In the genomic region with DNA sequence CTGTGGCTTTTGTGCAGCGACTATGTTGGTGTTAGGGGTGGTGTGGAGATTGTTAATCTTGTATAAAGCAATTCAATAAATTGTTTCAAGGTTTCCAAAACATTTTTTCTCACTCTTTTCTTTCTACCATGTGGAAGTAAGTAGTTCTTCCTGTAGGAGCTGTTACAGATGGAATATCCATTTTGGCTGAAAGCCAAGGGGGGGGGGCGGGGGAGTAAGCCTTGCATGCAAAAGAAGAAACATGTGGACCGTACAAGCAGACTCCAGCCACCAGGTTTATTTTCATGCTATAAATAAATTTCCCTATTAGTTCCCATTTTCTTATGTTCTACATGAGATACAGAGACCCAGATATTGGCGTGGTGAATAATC, we compare ENCODE assay signal across 12 cellular contexts. TPM values are rescaled to one million over a fixed set of nuclear protein-coding genes. Genes with fewer than 3 reads are reported as not detected.
DNase-seq lines count a peak whose midpoint lies in the region; ATAC-seq, FAIRE-seq and TF ChIP-seq lines count a peak whose summit lies in the region.
"Had no signal": no experiment of that assay in that cellular context is flagged by ENCODE, and none has a peak within 500 bp of the region (broad histone marks: within the 10 kb centered on the region; RNA-seq: fewer than 3 reads in every experiment).

No MANE protein-coding gene starts in this region.

- H2AFZ ChIP-seq in K562 (ENCODE audit: low read depth, low read length): no peak overlapping the region

- WGBS in K562 (ENCODE audit: insufficient coverage, low coverage, missing lambda C conversion rate): 50% methylated on average over 4 of the region's 4 CpGs
- 45 to 48% methylated on average over 4 of the region's 4 CpGs for WGBS in tibial nerve, 2 donors

- TF ChIP-seq RAD21 in K562 (CRISPR knock-in tag; conservative IDR thresholded peaks at IDR 0.05 in 1 of 2, IDR thresholded peaks at IDR 0.05 in 1 of 2): no peak

- H3K4me3 ChIP-seq in BE2C (ENCODE audit: low read depth, low read length) (no peak overlapping the region), K562 (no peak overlapping the region), left lung (no peak overlapping the region), tibial nerve (no peak overlapping the region)

- TF ChIP-seq POLR2A in K562 (conservative IDR thresholded peaks at IDR 0.05): no peak
- TF ChIP-seq POLR2A in tibial nerve (IDR thresholded peaks at IDR 0.05): no peak

- H3K79me2 ChIP-seq in K562 (ENCODE audit: control insufficient read depth, insufficient read depth, low read length): no peaks in the 10 kb centered on the region

- no peak overlapping the region for H3K9ac ChIP-seq in K562 (ENCODE audit: insufficient read depth in 1 of 2, low read depth in 2 of 2, low read length in 2 of 2)

- peak; percentile 58 for DNase-seq in BE2C
- no peak for DNase-seq in HFFc6
- DNase-seq in K562 (ENCODE audit: extremely low read depth in 1 of 4, low spot score in 3 of 4): peak in 1 of 4 experiments; percentile 37
- DNase-seq in left lung: no peak
- DNase-seq in tibial nerve (ENCODE audit: low spot score in 2 of 2): no peak
- no peak for DNase-seq in NCI-H128 (lab: John Stamatoyannopoulos, UW; ENCODE audit: unreplicated experiment)
- DNase-seq: Caco-2 had no signal

- H3K4me1 ChIP-seq in BE2C (peaks cover 7% of the 10 kb centered on the region), K562 (replicated peaks in 1 of 2; ENCODE audit: control insufficient read depth in 2 of 2, insufficient read depth in 2 of 2, low read length in 2 of 2) (peaks cover 24 to 38% of the 10 kb centered on the region in 2 experiments; a peak in 4 of 5 replicates), left lung (no peaks in the 10 kb centered on the region), tibial nerve (peaks cover 0 to 12% (median 0%) of the 10 kb centered on the region in 4 donors)
- H3K4me1 ChIP-seq: Caco-2 had no signal

- in situ Hi-C loops in K562 (cut with MboI): no loop called here

- no peaks in the 10 kb centered on the region; the same call in 1 of the 2 replicates for H4K20me1 ChIP-seq in K562 (replicated peaks; ENCODE audit: control insufficient read depth, insufficient read depth, low read length)

- H3K27me3 Mint-ChIP-seq in HFFc6 (ENCODE audit: insufficient read depth): peaks cover 2% of the 10 kb centered on the region
- H3K27me3 Mint-ChIP-seq: activated naive CD8-positive, alpha-beta T cell had no signal

- H3K27ac Mint-ChIP-seq in HFFc6: peak overlapping the region; percentile 0
- H3K27ac Mint-ChIP-seq: activated naive CD8-positive, alpha-beta T cell; T-helper 2 cell treated with Interferon-gamma antibody and Interleukin-4, amounts not matched to agents 5 μg/mL and 100 μg/mL, for 36 hours had no signal

- no peak overlapping the region for H3K4me3 Mint-ChIP-seq in HFFc6
- H3K4me3 Mint-ChIP-seq: activated naive CD8-positive, alpha-beta T cell; T-helper 2 cell treated with Interferon-gamma antibody and Interleukin-4, amounts not matched to agents 5 μg/mL and 100 μg/mL, for 36 hours had no signal

- H3K9me1 ChIP-seq in K562 (ENCODE audit: control insufficient read depth, insufficient read depth, low read length): peaks cover 3% of the 10 kb centered on the region

- no peak overlapping the region for H3K27ac ChIP-seq in K562 (ENCODE audit: extremely low read depth, low read depth, low read length)
- peak overlapping the region; percentile 16 to 27 for H3K27ac ChIP-seq in left lung
- H3K27ac ChIP-seq in tibial nerve: no peak overlapping the region

- peaks cover 63% of the 10 kb centered on the region for H3K36me3 Mint-ChIP-seq in HFFc6 (ENCODE audit: low read depth)

- no peaks in the 10 kb centered on the region for H3K27me3 ChIP-seq in BE2C
- H3K27me3 ChIP-seq in K562 (ENCODE audit: control insufficient read depth in 2 of 2, insufficient read depth in 2 of 2, low read length in 2 of 2): no peaks in the 10 kb centered on the region
- no peaks in the 10 kb centered on the region for H3K27me3 ChIP-seq in left lung
- H3K27me3 ChIP-seq in tibial nerve: no peaks in the 10 kb centered on the region

- CTCF ChIA-PET in K562 (lab: Yijun Ruan, JAX; ENCODE audit: low intra/inter-chr PET ratio): no interaction called here

- TF ChIP-seq CTCF in BE2C (IDR thresholded peaks at IDR 0.05; ENCODE audit: low read depth, low read length) (no peak), HFFc6 (IDR thresholded peaks at IDR 0.05) (no peak), K562 (IDR thresholded peaks at IDR 0.05 in 2 of 3, conservative IDR thresholded peaks at IDR 0.05 in 1 of 3; ENCODE audit: insufficient read depth in 2 of 3, low read depth in 1 of 3, low read length in 3 of 3) (no peak), left lung (IDR thresholded peaks at IDR 0.05) (no peak), tibial nerve (IDR thresholded peaks at IDR 0.05) (no peak)

- no TSS peak for BruUV-seq in K562 (replicated peaks; lab: Mats Ljungman, UMichigan)

- H3K36me3 ChIP-seq in BE2C (peaks cover 68% of the 10 kb centered on the region), K562 (ENCODE audit: control insufficient read depth, insufficient read depth, low read length) (peaks cover 82% of the 10 kb centered on the region), left lung (peaks cover 0 to 100% of the 10 kb centered on the region in 2 donors), tibial nerve (peaks cover 0 to 100% (median 25%) of the 10 kb centered on the region in 3 donors)

- POLR2A ChIA-PET in K562 (lab: Yijun Ruan, JAX): interaction anchor here (0.6 kb wide), 1 partner anchor 177 kb away, joined by 3 read pairs; no protein-coding TSS in a partner anchor

- no peak overlapping the region for H3K4me2 ChIP-seq in K562 (ENCODE audit: insufficient read depth, low read length)

- no peaks in the 10 kb centered on the region for H3K9me3 Mint-ChIP-seq in HFFc6
- H3K9me3 Mint-ChIP-seq: T-helper 2 cell treated with Interferon-gamma antibody and Interleukin-4, amounts not matched to agents 5 μg/mL and 100 μg/mL, for 36 hours had no signal

- no peak for FAIRE-seq in K562 (lab: Jason Lieb, UNC)
- FAIRE-seq: H1 had no signal

- ATAC-seq in K562: no peak
- peak; percentile 15 for ATAC-seq in left lung
- no peak for ATAC-seq in HG03521 (IDR thresholded peaks at IDR 0.05; ENCODE audit: unreplicated experiment)
- ATAC-seq in HG03097 (IDR thresholded peaks at IDR 0.05; ENCODE audit: low FRiP score, unreplicated experiment): no peak

- H3K9me3 ChIP-seq in BE2C (no peaks in the 10 kb centered on the region), K562 (replicated peaks; ENCODE audit: control insufficient read depth, insufficient read depth, low read depth, low read length) (peaks cover 7% of the 10 kb centered on the region; the same call in 1 of the 2 replicates), left lung (no peaks in the 10 kb centered on the region), tibial nerve (no peaks in the 10 kb centered on the region)
- H3K9me3 ChIP-seq: Caco-2 had no signal

- TF ChIP-seq EP300 in K562 (IDR thresholded peaks at IDR 0.05; ENCODE audit: low read length): no peak
- TF ChIP-seq EP300 in tibial nerve (IDR thresholded peaks at IDR 0.05): no peak

- peaks cover 26% of the 10 kb centered on the region for H3K4me1 Mint-ChIP-seq in HFFc6 (ENCODE audit: low read depth)

- intact Hi-C loops in K562 (cut with micrococcal nuclease): loop anchor here (10.0 kb wide), 1 partner anchor 53 kb away; a partner anchor contains a TSS
- intact Hi-C loops in left lung (cut with DNase I): no loop called here

RNA-seq across cellular contexts. Expression of a gene that starts 35.0 kb away (rescaled TPM):
- polyA plus RNA-seq in BE2C (2012; ENCODE audit: insufficient read depth, insufficient read length, low read depth): 40.3 TPM
- 10 to 100 TPM; 21.3 to 24.8 (median 22.0) TPM for total RNA-seq in HFFc6 (2021; fragmentation: NEBNext Ultra II Directional; extraction: Animal tissue kit (Norgen Biotek cat#: 25700))
- 79.4 and 106 TPM in 2 replicates for total RNA-seq in K562 (2011; cell fraction: chromatin; rRNA removed; ENCODE audit: low replicate concordance)
- 59.1 and 60.7 TPM in 2 replicates for total RNA-seq in K562 (2011; cell fraction: nucleolus; rRNA removed)
- total RNA-seq in K562 (2011; cell fraction: nucleoplasm; rRNA removed): 65.0 TPM in 2 replicates
- total RNA-seq in K562 (2014; rRNA removed) (20.6 and 20.8 TPM in 2 replicates), K562 (2014; rRNA removed; fragmentation: Illumina TruSeq; extraction: Trizol) (19.8 and 23.9 TPM in 2 replicates), K562 (2015; rRNA removed; fragmentation: Illumina TruSeq; extraction: Trizol) (24.4 and 25.0 TPM in 2 replicates), K562 (2021) (40.9 and 45.7 TPM in 2 replicates), left lung (10 to 100 TPM; 31.3 to 38.6 TPM), tibial nerve (10 to 100 TPM; 24.5 to 47.4 (median 29.2) TPM)
- polyA plus RNA-seq in K562 (2011; rRNA removed) (14.9 and 15.4 TPM in 2 replicates), K562 (2014; fragmentation: Illumina TruSeq; extraction: Trizol) (31.2 and 34.2 TPM in 2 replicates), K562 (2014; fragmentation: Nextera tagmentation; extraction: Ambion mirVana) (1 to 10 TPM; 1.5 to 2.4 TPM), K562 (2014; rRNA removed) (21.1 and 25.5 TPM in 2 replicates)
- 14.7 and 17.3 TPM in 2 replicates for polyA plus RNA-seq in K562 (2011; cell fraction: cytosol; rRNA removed)
- 42.6 and 53.3 TPM in 2 replicates for polyA plus RNA-seq in K562 (2011; cell fraction: nucleus; rRNA removed)
- 29.7 and 30.3 TPM in 2 replicates for polyA plus RNA-seq in K562 (2012)
- 17.7 and 25.8 TPM in 2 replicates for polyA minus RNA-seq in K562 (2011; rRNA and poly(A)+ RNA removed)
- 16.8 and 27.0 TPM in 2 replicates for polyA minus RNA-seq in K562 (2011; cell fraction: cytosol; rRNA and poly(A)+ RNA removed)
- polyA minus RNA-seq in K562 (2011; cell fraction: nucleus; rRNA and poly(A)+ RNA removed): 21.5 and 21.8 TPM in 2 replicates

RNA-seq across cellular contexts. Expression of a gene that starts 35.2 kb away (rescaled TPM):
- 124 TPM for polyA plus RNA-seq in BE2C (2012; ENCODE audit: insufficient read depth, insufficient read length, low read depth)
- total RNA-seq in HFFc6 (2021; fragmentation: NEBNext Ultra II Directional; extraction: Animal tissue kit (Norgen Biotek cat#: 25700)): 10 to 100 TPM; 77.6 to 89.4 (median 81.8) TPM
- total RNA-seq in K562 (2011; cell fraction: chromatin; rRNA removed; ENCODE audit: low replicate concordance): 172 and 226 TPM in 2 replicates
- total RNA-seq in K562 (2011; cell fraction: nucleolus; rRNA removed): 74.0 and 74.7 TPM in 2 replicates
- 112 and 153 TPM in 2 replicates for total RNA-seq in K562 (2011; cell fraction: nucleoplasm; rRNA removed)
- total RNA-seq in K562 (2014; rRNA removed): 36.5 and 41.6 TPM in 2 replicates
- total RNA-seq in K562 (2014; rRNA removed; fragmentation: Illumina TruSeq; extraction: Trizol): 59.6 and 76.9 TPM in 2 replicates
- total RNA-seq in K562 (2015; rRNA removed; fragmentation: Illumina TruSeq; extraction: Trizol): 70.9 and 72.4 TPM in 2 replicates
- 92.7 and 97.6 TPM in 2 replicates for total RNA-seq in K562 (2021)
- polyA plus RNA-seq in K562 (2011; rRNA removed): 60.2 and 63.0 TPM in 2 replicates
- 49.4 and 62.8 TPM in 2 replicates for polyA plus RNA-seq in K562 (2011; cell fraction: cytosol; rRNA removed)
- polyA plus RNA-seq in K562 (2011; cell fraction: nucleus; rRNA removed): 66.8 and 89.3 TPM in 2 replicates
- 65.5 and 88.3 TPM in 2 replicates for polyA plus RNA-seq in K562 (2012)
- 96.4 and 99.2 TPM in 2 replicates for polyA plus RNA-seq in K562 (2014; fragmentation: Illumina TruSeq; extraction: Trizol)
- polyA plus RNA-seq in K562 (2014; fragmentation: Nextera tagmentation; extraction: Ambion mirVana): 1 to 10 TPM; 6.7 to 8.3 TPM
- polyA plus RNA-seq in K562 (2014; rRNA removed): 83.1 and 89.8 TPM in 2 replicates
- 78.7 and 80.6 TPM in 2 replicates for polyA minus RNA-seq in K562 (2011; rRNA and poly(A)+ RNA removed)
- polyA minus RNA-seq in K562 (2011; cell fraction: cytosol; rRNA and poly(A)+ RNA removed): 28.9 and 29.7 TPM in 2 replicates
- polyA minus RNA-seq in K562 (2011; cell fraction: nucleus; rRNA and poly(A)+ RNA removed): 31.8 and 43.2 TPM in 2 replicates
- 10 to 100 TPM; 88.9 to 95.5 TPM for total RNA-seq in left lung
- total RNA-seq in tibial nerve: 10 to 100 TPM; 42.0 to 59.4 (median 50.9) TPM

RNA-seq across cellular contexts. Expression of a gene that starts 54.7 kb away (rescaled TPM):
- 2.8 TPM for polyA plus RNA-seq in BE2C (2012; ENCODE audit: insufficient read depth, insufficient read length, low read depth)
- under 1 TPM in 3 of 6 experiments, not detected in 3; 0.02 to 0.06 (median 0.05) TPM for total RNA-seq in HFFc6 (2021; fragmentation: NEBNext Ultra II Directional; extraction: Animal tissue kit (Norgen Biotek cat#: 25700))
- total RNA-seq in K562 (2011; cell fraction: chromatin; rRNA removed; ENCODE audit: low replicate concordance): 0.07 and 0.19 TPM in 2 replicates
- 0.17 and 0.53 TPM in 2 replicates for total RNA-seq in K562 (2011; cell fraction: nucleolus; rRNA removed)
- total RNA-seq in K562 (2011; cell fraction: nucleoplasm; rRNA removed): 0.44 TPM in 1 of 2 replicates, not detected in the other
- 0.09 and 0.16 TPM in 2 replicates for total RNA-seq in K562 (2014; rRNA removed)
- 0.03 TPM in 1 of 2 replicates, not detected in the other for total RNA-seq in K562 (2014; rRNA removed; fragmentation: Illumina TruSeq; extraction: Trizol)
- total RNA-seq in K562 (2015; rRNA removed; fragmentation: Illumina TruSeq; extraction: Trizol): 0.04 TPM in 1 of 2 replicates, not detected in the other
- 0.07 and 0.13 TPM in 2 replicates for total RNA-seq in K562 (2021)
- 0.05 and 0.07 TPM in 2 replicates for polyA plus RNA-seq in K562 (2011; rRNA removed)
- polyA plus RNA-seq in K562 (2011; cell fraction: cytosol; rRNA removed): 0.04 TPM in 2 replicates
- polyA plus RNA-seq in K562 (2011; cell fraction: nucleus; rRNA removed): 0.11 and 0.33 TPM in 2 replicates
- polyA plus RNA-seq in K562 (2012): 0.13 and 0.22 TPM in 2 replicates
- polyA plus RNA-seq in K562 (2014; fragmentation: Illumina TruSeq; extraction: Trizol): 0.03 and 0.10 TPM in 2 replicates
- under 1 TPM in 1 of 2 experiments, not detected in 1; 0.15 TPM for polyA plus RNA-seq in K562 (2014; fragmentation: Nextera tagmentation; extraction: Ambion mirVana)
- 0.01 and 0.03 TPM in 2 replicates for polyA plus RNA-seq in K562 (2014; rRNA removed)
- polyA minus RNA-seq in K562 (2011; rRNA and poly(A)+ RNA removed): 0.11 and 0.39 TPM in 2 replicates
- 0.19 and 0.27 TPM in 2 replicates for polyA minus RNA-seq in K562 (2011; cell fraction: cytosol; rRNA and poly(A)+ RNA removed)
- polyA minus RNA-seq in K562 (2011; cell fraction: nucleus; rRNA and poly(A)+ RNA removed): 0.11 and 0.13 TPM in 2 replicates
- 10 to 100 TPM; 69.8 to 77.1 TPM for total RNA-seq in left lung
- 100 to 1,000 TPM in 3 of 4 donors, 10 to 100 TPM in 1; 52.2 to 246 (median 200) TPM for total RNA-seq in tibial nerve

Comparison
In these comparisons a context has a peak if more than half of its experiments do, and no peak if none do; other contexts are left out.
1. H3K27ac ChIP-seq: peak in left lung (2 of 2); none in K562 (single experiment) and tibial nerve (0 of 4).
2. RNA of a gene that starts 54.7 kb away (total RNA-seq): 52.2 to 246 TPM in tibial nerve and 69.8 to 77.1 TPM in left lung; 0.03 to 0.53 TPM in K562 and 0.02 to 0.06 TPM in HFFc6; every median in the first group is over 10 times any median in the second.